In genomic region chr14:73851567-73852382, GRCh38 we compare ENCODE assay signal across 8 cellular contexts. TPM values are rescaled to one million over a fixed set of nuclear protein-coding genes. Genes with fewer than 3 reads are reported as not detected.
DNase-seq lines count a peak whose midpoint lies in the region; TF ChIP-seq lines count a peak whose summit lies in the region.

PTGR2 (plus strand) TSS chr14:73851831; CDS start chr14:73858863, 7,032 bp downstream.

- H3K4me3 ChIP-seq in H7 (ENCODE audit: insufficient read depth, low read depth, low read length) (peak within 1 kb of the TSS; percentile 68), MG63 (peak within 1 kb of the TSS; percentile 66)

- H3K27me3 ChIP-seq in H7 (ENCODE audit: control insufficient read depth, insufficient read depth, low read length) (no peaks in the 10 kb centered on the region), MG63 (no peaks in the 10 kb centered on the region)

- no peaks in the 10 kb centered on the region for H3K9me3 ChIP-seq in MG63

- H3K27me3 Mint-ChIP-seq in nephron progenitor cell (ENCODE audit: low read depth, poor library complexity), result peaks cover 6% of the 10 kb centered on the region
- no peaks in the 10 kb centered on the region for H3K27me3 Mint-ChIP-seq in stimulated activated naive CD8-positive, alpha-beta T cell treated with anti-CD3 and anti-CD28 coated beads, Interleukin-15, Interleukin-2, amounts not matched to agents 100 ng/mL and 50 ng/mL, for 24 hours

- H3K36me3 ChIP-seq in H7 (replicated peaks; ENCODE audit: control insufficient read depth, insufficient read depth, low read length) (no peaks in the 10 kb centered on the region), MG63 (no peaks in the 10 kb centered on the region)

- H3K36me3 Mint-ChIP-seq in nephron progenitor cell (ENCODE audit: low read depth), result peaks cover 4% of the 10 kb centered on the region
- no peaks in the 10 kb centered on the region for H3K36me3 Mint-ChIP-seq in stimulated activated naive CD8-positive, alpha-beta T cell treated with anti-CD3 and anti-CD28 coated beads, Interleukin-15, Interleukin-2, amounts not matched to agents 100 ng/mL and 50 ng/mL, for 24 hours (ENCODE audit: low read depth)

- H3K27ac Mint-ChIP-seq in nephron progenitor cell, result peak within 1 kb of the TSS; percentile 100
- H3K27ac Mint-ChIP-seq in stimulated activated naive CD8-positive, alpha-beta T cell treated with anti-CD3 and anti-CD28 coated beads, Interleukin-15, Interleukin-2, amounts not matched to agents 100 ng/mL and 50 ng/mL, for 24 hours, result peak within 1 kb of the TSS; percentile 99

- no peak for TF ChIP-seq CTCF in nephron progenitor cell (IDR thresholded peaks at IDR 0.05)

- peak; percentile 97 for DNase-seq in EH (ENCODE audit: low read depth)
- peak; percentile 98 for DNase-seq in H7
- peak; percentile 95 for DNase-seq in MG63
- peak; percentile 96 to 97 for DNase-seq in SHP77 (lab: John Stamatoyannopoulos, UW)
- peak; percentile 76 for DNase-seq in activated gamma-delta T cell (lab: John Stamatoyannopoulos, UW)
- peak; percentile 94 for DNase-seq in fibroblast of the conjunctiva (ENCODE audit: low read depth)
- peak; percentile 99 for DNase-seq in nephron progenitor cell

- peak within 1 kb of the TSS; percentile 98 for H3K4me3 Mint-ChIP-seq in nephron progenitor cell
- peak within 1 kb of the TSS; percentile 91 for H3K4me3 Mint-ChIP-seq in stimulated activated naive CD8-positive, alpha-beta T cell treated with anti-CD3 and anti-CD28 coated beads, Interleukin-15, Interleukin-2, amounts not matched to agents 100 ng/mL and 50 ng/mL, for 24 hours

- peaks cover 3% of the 10 kb centered on the region for H3K9me3 Mint-ChIP-seq in nephron progenitor cell
- no peaks in the 10 kb centered on the region for H3K9me3 Mint-ChIP-seq in stimulated activated naive CD8-positive, alpha-beta T cell treated with anti-CD3 and anti-CD28 coated beads, Interleukin-15, Interleukin-2, amounts not matched to agents 100 ng/mL and 50 ng/mL, for 24 hours

- H3K4me1 Mint-ChIP-seq in nephron progenitor cell, result peaks cover 26% of the 10 kb centered on the region
- H3K4me1 Mint-ChIP-seq in stimulated activated naive CD8-positive, alpha-beta T cell treated with anti-CD3 and anti-CD28 coated beads, Interleukin-15, Interleukin-2, amounts not matched to agents 100 ng/mL and 50 ng/mL, for 24 hours (ENCODE audit: low read depth), result peaks cover 24% of the 10 kb centered on the region

RNA-seq across cellular contexts. Expression of gene PTGR2, which starts in this region (rescaled TPM):
- 13.8 and 21.8 TPM in 2 replicates for total RNA-seq in H7 (2014; rRNA removed; shearing (Covaris generic))
- 4.8 and 6.2 TPM in 2 replicates for total RNA-seq in MG63 (2014; rRNA removed; shearing (Covaris generic); ENCODE audit: low replicate concordance)

Comparison
In these comparisons a context has a peak if more than half of its experiments do, and no peak if none do; other contexts are left out.
1. Peak in every context shown above with its lines: DNase-seq and H3K4me3 ChIP-seq.